29 cellular contexts compared by ENCODE assay signal in genomic region chr1:236864211-236864610, GRCh38.
"Had no signal": no experiment of that assay in that cellular context is flagged by ENCODE, and none has a peak within 500 bp of the region (broad histone marks: within the 10 kb centered on the region; RNA-seq: fewer than 3 reads in every experiment).

No MANE protein-coding gene starts in this region.

- H3K27ac Mint-ChIP-seq: activated CD4-positive, alpha-beta memory T cell treated with anti-CD3 and anti-CD28 coated beads, Interleukin-2, amount 10 ng/mL, durations not matched to agents 7 days and 5 days; activated CD4-positive, alpha-beta T cell treated with anti-CD3 and anti-CD28 coated beads, Interleukin-2, amount 10 ng/mL, durations not matched to agents 7 days and 5 days; activated naive CD8-positive, alpha-beta T cell; immature natural killer cell; mesothelial cell of epicardium; neural progenitor cell; stimulated activated effector memory CD8-positive, alpha-beta T cell treated with anti-CD3 and anti-CD28 coated beads, Interleukin-12 subunit alpha, Interleukin-12 subunit beta, amount 100 ng/mL, for 72 hours; stimulated activated naive CD8-positive, alpha-beta T cell treated with anti-CD3 and anti-CD28 coated beads, Interleukin-15, Interleukin-2, amounts not matched to agents 100 ng/mL and 50 ng/mL, for 24 hours; WTC11 had no signal

- H3K27me3 Mint-ChIP-seq: activated CD4-positive, alpha-beta memory T cell treated with anti-CD3 and anti-CD28 coated beads, Interleukin-2, amount 10 ng/mL, durations not matched to agents 7 days and 5 days; activated CD4-positive, alpha-beta T cell treated with anti-CD3 and anti-CD28 coated beads, Interleukin-2, amount 10 ng/mL, durations not matched to agents 7 days and 5 days; activated naive CD8-positive, alpha-beta T cell; naive thymus-derived CD4-positive, alpha-beta T cell; stimulated activated naive CD8-positive, alpha-beta T cell treated with anti-CD3 and anti-CD28 coated beads, Interleukin-15, Interleukin-2, amounts not matched to agents 100 ng/mL and 50 ng/mL, for 24 hours had no signal

- H3K4me1 Mint-ChIP-seq: neural progenitor cell; stimulated activated effector memory CD8-positive, alpha-beta T cell treated with anti-CD3 and anti-CD28 coated beads, Interleukin-12 subunit alpha, Interleukin-12 subunit beta, amount 100 ng/mL, for 72 hours; WTC11 had no signal

- H3K27me3 ChIP-seq: dorsolateral prefrontal cortex, gastrocnemius medialis, neural progenitor cell, right lobe of liver had no signal

- H3K4me3 Mint-ChIP-seq: activated CD4-positive, alpha-beta memory T cell treated with anti-CD3 and anti-CD28 coated beads, Interleukin-2, amount 10 ng/mL, durations not matched to agents 7 days and 5 days; activated CD4-positive, alpha-beta T cell treated with anti-CD3 and anti-CD28 coated beads, Interleukin-2, amount 10 ng/mL, durations not matched to agents 7 days and 5 days; activated naive CD8-positive, alpha-beta T cell; immature natural killer cell; mesothelial cell of epicardium; naive thymus-derived CD4-positive, alpha-beta T cell; neural progenitor cell; stimulated activated effector memory CD8-positive, alpha-beta T cell treated with anti-CD3 and anti-CD28 coated beads, Interleukin-12 subunit alpha, Interleukin-12 subunit beta, amount 100 ng/mL, for 72 hours; stimulated activated naive CD8-positive, alpha-beta T cell treated with anti-CD3 and anti-CD28 coated beads, Interleukin-15, Interleukin-2, amounts not matched to agents 100 ng/mL and 50 ng/mL, for 24 hours; WTC11 had no signal

- H3K36me3 ChIP-seq: neural progenitor cell had no signal

- DNase-seq: activated CD4-positive, alpha-beta memory T cell treated with anti-CD3 and anti-CD28 coated beads, Interleukin-2, amount 10 ng/mL, durations not matched to agents 7 days and 5 days; activated CD4-positive, alpha-beta T cell treated with anti-CD3 and anti-CD28 coated beads for 1 hour; activated CD4-positive, alpha-beta T cell treated with anti-CD3 and anti-CD28 coated beads, Interleukin-2, amount 10 ng/mL, durations not matched to agents 7 days and 5 days; activated CD8-positive, alpha-beta memory T cell treated with anti-CD3 and anti-CD28 coated beads, Interleukin-2, amount 50 U/mL, for 48 hours; activated effector memory CD4-positive, alpha-beta T cell treated with Interleukin-2 at 50 U/mL for 16 hours; activated naive CD4-positive, alpha-beta T cell treated with Interleukin-2 at 50 U/mL for 16 hours; dorsolateral prefrontal cortex; effector memory CD4-positive, alpha-beta T cell; gastrocnemius medialis; hypothalamus; immature natural killer cell; kidney glomerular epithelial cell; mammary epithelial cell; naive thymus-derived CD4-positive, alpha-beta T cell; occipital lobe; right lobe of liver; stimulated activated CD4-positive, alpha-beta T cell treated with anti-CD3 and anti-CD28 coated beads, Interleukin-12 subunit alpha, Interleukin-12 subunit beta, amount 100 ng/mL, for 4 hours; stimulated activated CD4-positive, alpha-beta T cell treated with anti-CD3 and anti-CD28 coated beads, Interleukin-4, amount 100 ng/mL, for 1 hour; T-helper 2 cell; trophoblast cell had no signal

- ATAC-seq: gastrocnemius medialis; naive thymus-derived CD4-positive, alpha-beta T cell; right lobe of liver; stimulated activated effector memory CD8-positive, alpha-beta T cell treated with anti-CD3 and anti-CD28 coated beads, Interleukin-12 subunit alpha, Interleukin-12 subunit beta, amount 100 ng/mL, for 72 hours; WTC11 had no signal

- H3K4me3 ChIP-seq: coronary artery, dorsolateral prefrontal cortex, gastrocnemius medialis, neural progenitor cell, right lobe of liver, skin epidermis, thoracic aorta had no signal

- H3K9me3 Mint-ChIP-seq: activated CD4-positive, alpha-beta memory T cell treated with anti-CD3 and anti-CD28 coated beads, Interleukin-2, amount 10 ng/mL, durations not matched to agents 7 days and 5 days; activated CD4-positive, alpha-beta T cell treated with anti-CD3 and anti-CD28 coated beads, Interleukin-2, amount 10 ng/mL, durations not matched to agents 7 days and 5 days; immature natural killer cell; stimulated activated effector memory CD8-positive, alpha-beta T cell treated with anti-CD3 and anti-CD28 coated beads, Interleukin-12 subunit alpha, Interleukin-12 subunit beta, amount 100 ng/mL, for 72 hours; stimulated activated naive CD8-positive, alpha-beta T cell treated with anti-CD3 and anti-CD28 coated beads, Interleukin-15, Interleukin-2, amounts not matched to agents 100 ng/mL and 50 ng/mL, for 24 hours; WTC11 had no signal

- H3K27ac ChIP-seq: coronary artery, dorsolateral prefrontal cortex, neural progenitor cell, right lobe of liver, thoracic aorta had no signal

- H3K9me3 ChIP-seq: gastrocnemius medialis, right lobe of liver, thoracic aorta had no signal
